10 cellular contexts compared by ENCODE assay signal in genomic region chr1:54408701-54409066, GRCh38. TPM values are rescaled to one million over a fixed set of nuclear protein-coding genes. Genes with fewer than 3 reads are reported as not detected.
DNase-seq lines count a peak whose midpoint lies in the region; ATAC-seq, FAIRE-seq and TF ChIP-seq lines count a peak whose summit lies in the region.
"Had no signal": no experiment of that assay in that cellular context is flagged by ENCODE, and none has a peak within 500 bp of the region (broad histone marks: within the 10 kb centered on the region; RNA-seq: fewer than 3 reads in every experiment).

No MANE protein-coding gene starts in this region.

- no peak for FAIRE-seq in astrocyte (lab: Jason Lieb, UNC)

- peaks cover 8% of the 10 kb centered on the region for H3K79me2 ChIP-seq in astrocyte (ENCODE audit: insufficient read depth, low read length)

- peak overlapping the region; percentile 23 for H3K4me3 Mint-ChIP-seq in activated naive CD4-positive, alpha-beta T cell treated with anti-CD3 and anti-CD28 coated beads, Interleukin-2, amount 50 U/mL, for 24 hours
- H3K4me3 Mint-ChIP-seq in astrocyte (ENCODE audit: unreplicated experiment): no peak overlapping the region
- peak overlapping the region in 9 of 10 donors; percentile 42 to 99 (median 94) for H3K4me3 Mint-ChIP-seq in naive thymus-derived CD8-positive, alpha-beta T cell

- POLR2A ChIA-PET in naive thymus-derived CD8-positive, alpha-beta T cell (lab: Charles Lee): interaction anchor here (1.0 to 2.0 kb wide), 2 partner anchors 79 to 121 kb away, joined by 4 to 5 read pairs; no protein-coding TSS in a partner anchor

- H3K9me3 ChIP-seq in astrocyte (ENCODE audit: insufficient read depth, low read depth, low read length): no peaks in the 10 kb centered on the region
- no peaks in the 10 kb centered on the region for H3K9me3 ChIP-seq in upper lobe of right lung

- H3K4me2 ChIP-seq in astrocyte (ENCODE audit: low read length): peak overlapping the region; percentile 98

- H4K20me1 ChIP-seq in astrocyte (ENCODE audit: insufficient read depth, low read length): peaks cover 15% of the 10 kb centered on the region

- no peak overlapping the region for H3K9ac ChIP-seq in astrocyte (ENCODE audit: low read length)

- H3K9me3 Mint-ChIP-seq in activated naive CD4-positive, alpha-beta T cell treated with anti-CD3 and anti-CD28 coated beads, Interleukin-2, amount 50 U/mL, for 24 hours: no peaks in the 10 kb centered on the region
- no peaks in the 10 kb centered on the region for H3K9me3 Mint-ChIP-seq in astrocyte (ENCODE audit: unreplicated experiment)
- no peaks in the 10 kb centered on the region for H3K9me3 Mint-ChIP-seq in naive thymus-derived CD8-positive, alpha-beta T cell

- no peak for DNase-seq in activated naive CD4-positive, alpha-beta T cell (lab: John Stamatoyannopoulos, UW)
- DNase-seq in astrocyte (ENCODE audit: low read depth) (no peak), upper lobe of right lung (no peak)
- DNase-seq in naive thymus-derived CD8-positive, alpha-beta T cell: no peak
- no peak for DNase-seq in stimulated activated naive CD4-positive, alpha-beta T cell treated with Interleukin-2 at 50 U/mL for 16 hours (lab: John Stamatoyannopoulos, UW)
- DNase-seq: activated CD4-positive, alpha-beta T cell treated with anti-CD3 and anti-CD28 coated beads for 4 hours; COR-L47 had no signal

- H3K27me3 ChIP-seq in astrocyte (ENCODE audit: insufficient read depth, low read length) (no peaks in the 10 kb centered on the region), upper lobe of right lung (no peaks in the 10 kb centered on the region)

- no peak for TF ChIP-seq CTCF in astrocyte (IDR thresholded peaks at IDR 0.05; ENCODE audit: insufficient read depth, low read depth, low read length)
- no peak for TF ChIP-seq CTCF in upper lobe of right lung (IDR thresholded peaks at IDR 0.05)

- intact Hi-C loops in upper lobe of right lung (cut with DNase I): loop anchor here (5.0 kb wide), 1 partner anchor 79 kb away; no protein-coding TSS in a partner anchor

- H3K27ac Mint-ChIP-seq in activated naive CD4-positive, alpha-beta T cell treated with anti-CD3 and anti-CD28 coated beads, Interleukin-2, amount 50 U/mL, for 24 hours: no peak overlapping the region
- H3K27ac Mint-ChIP-seq in astrocyte (ENCODE audit: unreplicated experiment): peak overlapping the region; percentile 97
- H3K27ac Mint-ChIP-seq in naive thymus-derived CD8-positive, alpha-beta T cell: peak overlapping the region; percentile 78 to 96 (median 92)

- no peak overlapping the region for H3K4me3 ChIP-seq in astrocyte (ENCODE audit: insufficient read depth, low read depth, low read length)
- H3K4me3 ChIP-seq in upper lobe of right lung: no peak overlapping the region

- no peak overlapping the region for H3K27ac ChIP-seq in astrocyte (ENCODE audit: low read depth, low read length)
- H3K27ac ChIP-seq in upper lobe of right lung: peak overlapping the region; percentile 83

- TF ChIP-seq POLR2A in GM18505 (IDR thresholded peaks at IDR 0.05; ENCODE audit: borderline replicate concordance, extremely low read depth, insufficient read depth, insufficient read length): no peak

- H3K36me3 ChIP-seq in astrocyte (ENCODE audit: insufficient read depth, low read length) (no peaks in the 10 kb centered on the region), upper lobe of right lung (no peaks in the 10 kb centered on the region)

- H3K27me3 Mint-ChIP-seq in activated naive CD4-positive, alpha-beta T cell treated with anti-CD3 and anti-CD28 coated beads, Interleukin-2, amount 50 U/mL, for 24 hours: no peaks in the 10 kb centered on the region
- peaks cover 9% of the 10 kb centered on the region for H3K27me3 Mint-ChIP-seq in astrocyte (ENCODE audit: low read depth, unreplicated experiment)
- H3K27me3 Mint-ChIP-seq in naive thymus-derived CD8-positive, alpha-beta T cell: no peaks in the 10 kb centered on the region

- no peaks in the 10 kb centered on the region for H3K36me3 Mint-ChIP-seq in activated naive CD4-positive, alpha-beta T cell treated with anti-CD3 and anti-CD28 coated beads, Interleukin-2, amount 50 U/mL, for 24 hours
- no peaks in the 10 kb centered on the region for H3K36me3 Mint-ChIP-seq in astrocyte (ENCODE audit: low read depth, unreplicated experiment)
- H3K36me3 Mint-ChIP-seq in naive thymus-derived CD8-positive, alpha-beta T cell: peaks cover 0 to 2% (median 0%) of the 10 kb centered on the region in 3 donors

- H2AFZ ChIP-seq in astrocyte (ENCODE audit: low read depth, low read length): no peak overlapping the region

- peaks cover 30% of the 10 kb centered on the region for H3K4me1 ChIP-seq in astrocyte (ENCODE audit: insufficient read depth, low read length)
- peaks cover 32% of the 10 kb centered on the region for H3K4me1 ChIP-seq in upper lobe of right lung

- ATAC-seq in naive thymus-derived CD8-positive, alpha-beta T cell: no peak
- no peak for ATAC-seq in upper lobe of right lung
- no peak for ATAC-seq in GM21825 (IDR thresholded peaks at IDR 0.05; ENCODE audit: unreplicated experiment)
- no peak for ATAC-seq in GM18505 (IDR thresholded peaks at IDR 0.05; ENCODE audit: unreplicated experiment)

- peaks cover 62% of the 10 kb centered on the region for H3K4me1 Mint-ChIP-seq in activated naive CD4-positive, alpha-beta T cell treated with anti-CD3 and anti-CD28 coated beads, Interleukin-2, amount 50 U/mL, for 24 hours
- peaks cover 26% of the 10 kb centered on the region for H3K4me1 Mint-ChIP-seq in astrocyte (ENCODE audit: low read depth, unreplicated experiment)
- H3K4me1 Mint-ChIP-seq in naive thymus-derived CD8-positive, alpha-beta T cell: peaks cover 37 to 57% (median 51%) of the 10 kb centered on the region in 4 donors

RNA-seq across cellular contexts. Expression of gene SSBP3, which starts 2.5 kb away (rescaled TPM):
- 89.8 and 98.6 TPM in 2 replicates for total RNA-seq in astrocyte
- total RNA-seq in naive thymus-derived CD8-positive, alpha-beta T cell: 10 to 100 TPM; 88.7 to 93.8 TPM
- 10 to 100 TPM; 16.1 to 19.8 (median 16.7) TPM for polyA plus RNA-seq in naive thymus-derived CD8-positive, alpha-beta T cell
- 40.4 TPM for total RNA-seq in upper lobe of right lung
